ENCODE assay signal across 12 cellular contexts in the genomic region with DNA sequence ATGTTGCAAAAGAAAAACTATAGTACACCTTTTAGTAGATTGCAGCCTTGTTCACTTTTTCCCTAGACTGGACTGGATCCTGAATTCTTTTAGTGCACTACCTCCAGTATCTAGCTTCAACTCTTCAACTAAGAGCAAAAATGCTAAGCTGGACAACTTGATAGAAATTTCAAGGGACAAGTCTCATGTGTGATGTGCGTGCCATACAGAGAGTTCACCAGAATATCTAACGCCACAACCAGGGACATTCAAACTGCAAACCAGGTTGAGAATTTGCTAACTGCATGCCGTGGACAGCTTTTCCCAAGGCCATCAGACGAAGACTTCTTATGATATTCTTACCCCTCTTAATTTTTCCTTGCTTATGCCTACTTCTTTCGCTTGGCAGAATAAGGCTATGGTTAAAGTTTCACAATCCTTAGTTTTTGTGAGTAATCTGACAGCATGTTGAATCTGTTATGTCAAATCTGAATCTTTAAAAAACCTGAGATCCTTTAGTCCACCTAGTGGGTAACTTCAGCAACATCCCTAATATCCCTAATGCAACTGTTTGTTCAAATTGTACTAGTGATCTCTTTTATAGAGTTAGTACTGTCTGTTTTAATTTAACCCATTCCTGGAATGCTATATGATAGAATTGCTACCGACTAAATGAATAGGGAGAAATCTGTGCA.
DNase-seq lines count a peak whose midpoint lies in the region; ATAC-seq, FAIRE-seq and TF ChIP-seq lines count a peak whose summit lies in the region.
"Had no signal": no experiment of that assay in that cellular context is flagged by ENCODE, and none has a peak within 500 bp of the region (broad histone marks: within the 10 kb centered on the region; RNA-seq: fewer than 3 reads in every experiment).

No MANE protein-coding gene starts in this region.

- WGBS in A549 (ENCODE audit: missing lambda C conversion rate), result 86% methylated on average over 6 of the region's 6 CpGs
- WGBS in GM12878 (ENCODE audit: insufficient coverage, insufficient replicate concordance, low lambda C conversion rate, missing lambda C conversion rate), result 67% methylated on average over 6 of the region's 6 CpGs
- WGBS in neuronal stem cell (ENCODE audit: extremely low coverage in 2 of 2, insufficient read length in 2 of 2, insufficient replicate concordance in 1 of 2), 2 donors, result no CpG with 5 or more reads among the region's 6 CpGs

- H3K36me3 Mint-ChIP-seq in Calu3 (ENCODE audit: insufficient read depth, unreplicated experiment), result no peaks in the 10 kb centered on the region
- H3K36me3 Mint-ChIP-seq in CD4-positive, alpha-beta memory T cell, result no peaks in the 10 kb centered on the region
- H3K36me3 Mint-ChIP-seq: activated CD8-positive, alpha-beta memory T cell treated with anti-CD3 and anti-CD28 coated beads, Interleukin-2, amount 10 ng/mL, durations not matched to agents 7 days and 5 days had no signal

- no peak overlapping the region for H2BK120ac ChIP-seq in neuronal stem cell (ENCODE audit: low read depth, low read length)

- in situ Hi-C loops in GM12878 (cut with MboI), result no loop called here

- H2BK5ac ChIP-seq in neuronal stem cell (ENCODE audit: low read length), result no peak overlapping the region

- no peak overlapping the region for H2AK5ac ChIP-seq in neuronal stem cell (ENCODE audit: low read depth, low read length)

- H3K9me1 ChIP-seq in keratinocyte (ENCODE audit: control insufficient read depth, extremely low read depth, insufficient read depth, low read length), result no peaks in the 10 kb centered on the region

- TF ChIP-seq POLR2A in A549 (IDR thresholded peaks at IDR 0.05; ENCODE audit: low read length), result no peak
- no peak for TF ChIP-seq POLR2A in GM12878 (IDR thresholded peaks at IDR 0.05; ENCODE audit: low read depth, low read length)

- peaks cover 36% of the 10 kb centered on the region for H3K4me1 Mint-ChIP-seq in Calu3 (ENCODE audit: low read depth, unreplicated experiment)
- peaks cover 0 to 2% (median 0%) of the 10 kb centered on the region in 4 donors for H3K4me1 Mint-ChIP-seq in CD4-positive, alpha-beta memory T cell
- H3K4me1 Mint-ChIP-seq: activated CD8-positive, alpha-beta memory T cell treated with anti-CD3 and anti-CD28 coated beads, Interleukin-2, amount 10 ng/mL, durations not matched to agents 7 days and 5 days had no signal

- FAIRE-seq in A549 (lab: Jason Lieb, UNC), result no peak
- peak; percentile 26 for FAIRE-seq in HTR-8/SVneo (lab: Jason Lieb, UNC)
- FAIRE-seq in GM12878 (lab: Jason Lieb, UNC), result no peak
- FAIRE-seq in keratinocyte (lab: Jason Lieb, UNC), result peak; percentile 70

- dilution Hi-C loops in keratinocyte (cut with MboI; ENCODE audit: extremely low pct_ligation_motif_present, low sequenced_read_pairs), result no loop called here

- H3K4me2 ChIP-seq in A549 (no peak overlapping the region), GM12878 (ENCODE audit: control insufficient read depth, insufficient read depth) (no peak overlapping the region), keratinocyte (ENCODE audit: control insufficient read depth, extremely low read depth, insufficient read depth, low read depth, low read length) (no peak overlapping the region), neuronal stem cell (ENCODE audit: insufficient read depth, low read length, poor library complexity, severe bottlenecking) (no peak overlapping the region)

- SMC1A ChIA-PET in GM12878 (lab: Charles Lee; ENCODE audit: uncharacterized antibody, unreplicated experiment), result no interaction called here

- no peak overlapping the region for H3K23ac ChIP-seq in neuronal stem cell (ENCODE audit: low read depth, low read length, poor library complexity)

- DNase-seq in A549 (ENCODE audit: low read depth in 1 of 2, low spot score in 1 of 2) (peak in 1 of 2 experiments; percentile 36), HTR-8/SVneo (ENCODE audit: insufficient read length, low spot score) (peak; percentile 27), GM12878 (ENCODE audit: low read depth, low spot score) (no peak), keratinocyte (ENCODE audit: low read depth, low spot score) (no peak), Calu3 (no peak), H4 (ENCODE audit: low spot score) (no peak), neuronal stem cell (ENCODE audit: low spot score) (no peak)
- DNase-seq in CD4-positive, alpha-beta memory T cell, result no peak
- DNase-seq: activated CD8-positive, alpha-beta memory T cell treated with anti-CD3 and anti-CD28 coated beads, Interleukin-2, amount 10 ng/mL, durations not matched to agents 7 days and 5 days; CD4-positive, alpha-beta T cell; NCI-H1092; SHP77 treated with DMSO at 0.1 percent for 48 hours had no signal

- intact Hi-C loops in GM12878 (cut with micrococcal nuclease; ENCODE audit: unreplicated experiment) (loop anchor here (2.0 kb wide), 1 partner anchor 90 kb away; no protein-coding TSS in a partner anchor), Calu3 (cut with micrococcal nuclease; ENCODE audit: unreplicated experiment) (loop anchor here (1.0 to 5.0 kb wide), 3 partner anchors 36 to 90 kb away; no protein-coding TSS in a partner anchor)
- intact Hi-C loops in CD4-positive, alpha-beta memory T cell (cut with micrococcal nuclease), result no loop called here

- H4K20me1 ChIP-seq in GM12878 (ENCODE audit: control insufficient read depth, insufficient read depth), result no peaks in the 10 kb centered on the region
- H4K20me1 ChIP-seq in keratinocyte (ENCODE audit: control insufficient read depth, extremely low read depth, insufficient read depth, low read length), result no peaks in the 10 kb centered on the region

- no peak overlapping the region for H3K18ac ChIP-seq in neuronal stem cell (ENCODE audit: low read length)

- H3K14ac ChIP-seq in neuronal stem cell (ENCODE audit: low read length), result no peak overlapping the region

- TF ChIP-seq RAD21 in A549 (conservative IDR thresholded peaks at IDR 0.05 in 1 of 2, IDR thresholded peaks at IDR 0.05 in 1 of 2) (peak; percentile 46 to 56), GM12878 (IDR thresholded peaks at IDR 0.05; ENCODE audit: insufficient read depth, low read depth, low read length) (peak; percentile 31; the same call in 1 of the 2 replicates)

- H3K4me3 Mint-ChIP-seq in Calu3 (ENCODE audit: low read depth, unreplicated experiment), result no peak overlapping the region
- no peak overlapping the region for H3K4me3 Mint-ChIP-seq in CD4-positive, alpha-beta memory T cell
- H3K4me3 Mint-ChIP-seq: activated CD8-positive, alpha-beta memory T cell treated with anti-CD3 and anti-CD28 coated beads, Interleukin-2, amount 10 ng/mL, durations not matched to agents 7 days and 5 days; CD4-positive, alpha-beta T cell had no signal

- no peak overlapping the region for H4K8ac ChIP-seq in neuronal stem cell (ENCODE audit: low read depth, low read length)

- no peaks in the 10 kb centered on the region for H3K79me2 ChIP-seq in GM12878 (ENCODE audit: control insufficient read depth, insufficient read depth, low read length)
- H3K79me2 ChIP-seq in keratinocyte (ENCODE audit: control insufficient read depth, insufficient read depth, low read length), result no peaks in the 10 kb centered on the region

- H3K4me1 ChIP-seq in A549, result no peaks in the 10 kb centered on the region
- no peaks in the 10 kb centered on the region for H3K4me1 ChIP-seq in GM12878 (ENCODE audit: control insufficient read depth, insufficient read depth, low read length)
- H3K4me1 ChIP-seq in keratinocyte (ENCODE audit: control insufficient read depth, extremely low read depth, insufficient read depth, low read length), result no peaks in the 10 kb centered on the region
- H3K4me1 ChIP-seq in CD4-positive, alpha-beta memory T cell (ENCODE audit: insufficient read depth, low read length), result no peaks in the 10 kb centered on the region
- no peaks in the 10 kb centered on the region for H3K4me1 ChIP-seq in neuronal stem cell (ENCODE audit: control insufficient read depth in 2 of 2, insufficient read depth in 1 of 2, low read depth in 1 of 2, low read length in 2 of 2)

- H2BK15ac ChIP-seq in neuronal stem cell (ENCODE audit: low read length), result no peak overlapping the region

- H3K9ac ChIP-seq in GM12878 (ENCODE audit: control insufficient read depth, insufficient read depth, low read length), result no peak overlapping the region
- no peak overlapping the region for H3K9ac ChIP-seq in keratinocyte (ENCODE audit: control insufficient read depth, extremely low read depth, insufficient read depth, low read length)
- H3K9ac ChIP-seq in neuronal stem cell (ENCODE audit: low read depth, low read length, poor library complexity), result no peak overlapping the region

- H3K36me3 ChIP-seq in GM12878 (ENCODE audit: control insufficient read depth in 2 of 2, insufficient read depth in 2 of 2, low read length in 1 of 2), result no peaks in the 10 kb centered on the region
- no peaks in the 10 kb centered on the region for H3K36me3 ChIP-seq in keratinocyte (ENCODE audit: control insufficient read depth in 2 of 2, extremely low read depth in 1 of 2, insufficient read depth in 2 of 2, low read length in 2 of 2)
- H3K36me3 ChIP-seq in CD4-positive, alpha-beta memory T cell (ENCODE audit: insufficient read depth, low read length), result no peaks in the 10 kb centered on the region
- H3K36me3 ChIP-seq in neuronal stem cell (replicated peaks in 1 of 2; ENCODE audit: control insufficient read depth in 2 of 2, insufficient read depth in 2 of 2, low read length in 2 of 2), result no peaks in the 10 kb centered on the region

- BruUV-seq in GM12878 (replicated peaks; lab: Mats Ljungman, UMichigan) (no TSS peak), Calu3 (replicated peaks; lab: Mats Ljungman, UMichigan) (no TSS peak)

- ATAC-seq in A549 (peak in 1 of 2 experiments; percentile 70; a peak in 3 of 6 replicates), GM12878 (no peak)
- ATAC-seq: activated CD8-positive, alpha-beta memory T cell treated with anti-CD3 and anti-CD28 coated beads, Interleukin-2, amount 10 ng/mL, durations not matched to agents 7 days and 5 days had no signal

- no peaks in the 10 kb centered on the region for H3K79me1 ChIP-seq in neuronal stem cell (ENCODE audit: low read depth, low read length)

- no peak overlapping the region for H3K4me3 ChIP-seq in A549
- H3K4me3 ChIP-seq in GM12878, result no peak overlapping the region
- no peak overlapping the region for H3K4me3 ChIP-seq in keratinocyte (ENCODE audit: control insufficient read depth in 2 of 3, extremely low read depth in 1 of 3, insufficient read depth in 2 of 3, low read depth in 1 of 3, low read length in 3 of 3)
- H3K4me3 ChIP-seq in CD4-positive, alpha-beta memory T cell (ENCODE audit: low read length in 2 of 2), result no peak overlapping the region
- H3K4me3 ChIP-seq in neuronal stem cell (ENCODE audit: low read length in 2 of 2), result no peak overlapping the region

- no peak overlapping the region for H2BK12ac ChIP-seq in neuronal stem cell (ENCODE audit: low read length)

- RAD21 ChIA-PET in GM12878 (lab: Charles Lee; ENCODE audit: unreplicated experiment), result no interaction called here

- POLR2A ChIA-PET in A549 (lab: Yijun Ruan, JAX), result no interaction called here
- POLR2A ChIA-PET in GM12878 (lab: Charles Lee), result no interaction called here
- POLR2A ChIA-PET in CD4-positive, alpha-beta memory T cell (lab: Charles Lee; ENCODE audit: partially characterized antibody), result no interaction called here

- no peaks in the 10 kb centered on the region for H3K9me3 ChIP-seq in A549
- H3K9me3 ChIP-seq in GM12878 (replicated peaks; ENCODE audit: control insufficient read depth, insufficient read depth, low read length), result no peaks in the 10 kb centered on the region
- H3K9me3 ChIP-seq in keratinocyte (ENCODE audit: control insufficient read depth, low read depth, low read length), result no peaks in the 10 kb centered on the region
- H3K9me3 ChIP-seq in CD4-positive, alpha-beta memory T cell (ENCODE audit: control insufficient read depth in 1 of 2, low read length in 2 of 2), result no peaks in the 10 kb centered on the region
- peaks cover 0 to 14% of the 10 kb centered on the region in 2 donors for H3K9me3 ChIP-seq in neuronal stem cell (replicated peaks in 1 of 2; ENCODE audit: control insufficient read depth in 2 of 2, insufficient read depth in 1 of 2, low read depth in 1 of 2, low read length in 2 of 2)

- no peak overlapping the region for H4K91ac ChIP-seq in neuronal stem cell (ENCODE audit: low read depth, low read length, poor library complexity)

- no peaks in the 10 kb centered on the region for H3K27me3 Mint-ChIP-seq in Calu3 (ENCODE audit: unreplicated experiment)
- peaks cover 0 to 2% of the 10 kb centered on the region in 2 donors for H3K27me3 Mint-ChIP-seq in CD4-positive, alpha-beta memory T cell
- H3K27me3 Mint-ChIP-seq: CD4-positive, alpha-beta T cell had no signal

- TF ChIP-seq CTCF in A549 (IDR thresholded peaks at IDR 0.05) (peak; percentile 41), GM12878 (IDR thresholded peaks at IDR 0.05 in 2 of 3, conservative IDR thresholded peaks at IDR 0.05 in 1 of 3; ENCODE audit: control insufficient read depth in 2 of 3, extremely low read depth in 1 of 3, insufficient read depth in 1 of 3, low read depth in 3 of 3, low read length in 3 of 3) (no peak), keratinocyte (optimal IDR thresholded peaks at IDR 0.05 in 1 of 3, IDR thresholded peaks at IDR 0.05 in 1 of 3, conservative IDR thresholded peaks at IDR 0.05 in 1 of 3; ENCODE audit: extremely low read depth in 1 of 3, insufficient read depth in 2 of 3, low read length in 3 of 3) (peak in 2 of 3 experiments; percentile 41 to 43), Calu3 (IDR thresholded peaks at IDR 0.05; ENCODE audit: unreplicated experiment) (no peak)

- H3K27ac Mint-ChIP-seq in Calu3 (ENCODE audit: unreplicated experiment), result no peak overlapping the region
- H3K27ac Mint-ChIP-seq in CD4-positive, alpha-beta memory T cell, result no peak overlapping the region
- H3K27ac Mint-ChIP-seq: activated CD8-positive, alpha-beta memory T cell treated with anti-CD3 and anti-CD28 coated beads, Interleukin-2, amount 10 ng/mL, durations not matched to agents 7 days and 5 days; CD4-positive, alpha-beta T cell had no signal

- H3K27me3 ChIP-seq in GM12878 (replicated peaks in 1 of 2; ENCODE audit: control insufficient read depth in 2 of 2, insufficient read depth in 2 of 2, low read length in 1 of 2), result no peaks in the 10 kb centered on the region
- no peaks in the 10 kb centered on the region for H3K27me3 ChIP-seq in keratinocyte (ENCODE audit: control insufficient read depth, extremely low read depth, insufficient read depth, low read length)
- no peaks in the 10 kb centered on the region for H3K27me3 ChIP-seq in CD4-positive, alpha-beta memory T cell (ENCODE audit: insufficient read depth, low read length)
- H3K27me3 ChIP-seq in neuronal stem cell (ENCODE audit: control insufficient read depth in 3 of 3, insufficient read depth in 3 of 3, low read depth in 1 of 3, low read length in 3 of 3), result no peaks in the 10 kb centered on the region

- TF ChIP-seq EP300 in A549 (IDR thresholded peaks at IDR 0.05) (no peak), GM12878 (IDR thresholded peaks at IDR 0.05; ENCODE audit: borderline replicate concordance in 1 of 2, control insufficient read depth in 1 of 2, low read depth in 2 of 2, low read length in 2 of 2) (no peak)

- no peak overlapping the region for H3K27ac ChIP-seq in A549
- no peak overlapping the region for H3K27ac ChIP-seq in GM12878 (ENCODE audit: control insufficient read depth, insufficient read depth)
- no peak overlapping the region for H3K27ac ChIP-seq in keratinocyte (ENCODE audit: control insufficient read depth, insufficient read depth, low read length)
- H3K27ac ChIP-seq in CD4-positive, alpha-beta memory T cell (ENCODE audit: low read depth, low read length), result no peak overlapping the region
- H3K27ac ChIP-seq in neuronal stem cell (replicated peaks; ENCODE audit: low read length), result no peak overlapping the region

- H3K4ac ChIP-seq in neuronal stem cell (ENCODE audit: low read length), result no peak overlapping the region

- no peak overlapping the region for H2AFZ ChIP-seq in GM12878 (ENCODE audit: control insufficient read depth, low read depth, low read length)
- H2AFZ ChIP-seq in keratinocyte (ENCODE audit: control insufficient read depth, low read length), result no peak overlapping the region
- no peak overlapping the region for H2AFZ ChIP-seq in neuronal stem cell (ENCODE audit: low read length)

- no peaks in the 10 kb centered on the region for H3K9me3 Mint-ChIP-seq in Calu3 (ENCODE audit: low read depth, unreplicated experiment)
- no peaks in the 10 kb centered on the region for H3K9me3 Mint-ChIP-seq in CD4-positive, alpha-beta memory T cell
- H3K9me3 Mint-ChIP-seq: CD4-positive, alpha-beta T cell had no signal

- CTCF ChIA-PET in A549 (lab: Yijun Ruan, JAX), result interaction anchor here (0.7 to 1.5 kb wide), 6 partner anchors 28 to 294 kb away, joined by 3 to 5 read pairs (median 3); no protein-coding TSS in a partner anchor
- CTCF ChIA-PET in GM12878 (lab: Yijun Ruan, JAX), result no interaction called here
- CTCF ChIA-PET in Calu3 (lab: Charles Lee), result interaction anchor here (1.8 kb wide), 1 partner anchor 54 kb away, joined by 7 read pairs; no protein-coding TSS in a partner anchor
- CTCF ChIA-PET in CD4-positive, alpha-beta memory T cell (lab: Charles Lee; ENCODE audit: partially characterized antibody), result no interaction called here

Comparison
In these comparisons a context has a peak if more than half of its experiments do, and no peak if none do; other contexts are left out.
1. CTCF ChIP-seq: peak in A549 (single experiment) and keratinocyte (2 of 3); none in GM12878 (0 of 3) and Calu3 (single experiment).
2. CTCF ChIA-PET loops: an anchor here in A549 (0.7 to 1.5 kb wide) and Calu3 (1.8 kb wide); none called in GM12878 and CD4-positive, alpha-beta memory T cell.